ENCODE assay signal across 8 cellular contexts in the genomic region with DNA sequence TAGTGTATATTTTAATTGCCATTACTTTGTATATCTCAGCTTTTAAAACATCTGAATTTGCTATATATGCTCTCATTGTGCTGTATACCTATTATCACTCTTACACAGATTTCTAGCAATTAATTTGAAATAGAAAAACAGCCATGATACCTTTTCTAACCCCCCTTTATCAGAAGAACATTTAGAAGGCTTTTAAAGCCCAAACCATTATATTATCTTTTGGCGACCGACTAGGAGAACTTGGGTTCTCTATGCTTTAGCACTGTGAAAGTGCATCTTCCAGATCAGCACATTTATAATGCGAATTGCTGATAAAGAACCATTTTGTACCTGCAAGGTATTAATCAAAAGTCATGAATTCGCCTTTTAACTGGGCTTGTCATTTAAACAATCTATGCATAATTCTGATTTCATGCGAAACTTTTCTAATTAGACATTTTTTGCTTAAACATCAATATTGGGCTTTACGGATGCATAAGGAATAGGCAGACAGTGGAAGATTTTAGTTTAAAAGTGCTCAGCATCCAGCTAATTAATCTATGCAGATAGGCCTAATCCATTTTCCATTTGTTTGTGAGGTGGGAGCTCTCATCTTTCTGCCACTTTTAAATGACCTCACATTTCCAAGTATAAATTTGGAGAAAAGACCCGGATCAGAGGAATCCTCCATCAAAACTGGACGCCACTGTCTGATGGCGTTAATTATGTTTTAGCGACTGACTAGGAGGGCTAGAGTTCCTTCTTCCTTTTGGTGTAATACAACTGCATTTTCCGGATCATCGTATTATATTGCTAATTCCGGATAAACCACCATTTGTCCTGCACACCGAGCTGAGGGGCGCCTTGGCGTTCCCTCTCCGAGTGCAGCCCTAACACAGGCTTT. TPM values are rescaled to one million over a fixed set of nuclear protein-coding genes. Genes with fewer than 3 reads are reported as not detected.
A peak's percentile ranks its signal among the peaks of the same experiment; 100 is the strongest.
DNase-seq lines count a peak whose midpoint lies in the region; ATAC-seq lines count a peak whose summit lies in the region.

No MANE protein-coding gene starts in this region.

- H3K36me3 ChIP-seq in iPS-18a (ENCODE audit: control insufficient read depth, low read depth, low read length), result no peaks in the 10 kb centered on the region
- H3K36me3 ChIP-seq in stomach smooth muscle (ENCODE audit: control insufficient read depth in 2 of 2, insufficient read depth in 2 of 2, low read length in 2 of 2), result peaks cover 0 to 2% of the 10 kb centered on the region in 2 donors

- ATAC-seq in HG02885 (IDR thresholded peaks at IDR 0.05; ENCODE audit: poor library complexity, unreplicated experiment), result peak; percentile 8

- H3K9ac ChIP-seq in iPS-18a (ENCODE audit: low read length) (peak overlapping the region; percentile 78), stomach smooth muscle (ENCODE audit: low read length in 2 of 2) (peak overlapping the region; percentile 76 to 89)

- no peaks in the 10 kb centered on the region for H3K9me3 Mint-ChIP-seq in activated T-cell treated with anti-CD3 and anti-CD28 coated beads, Interleukin-2, amount 50 U/mL, for 24 hours
- no peaks in the 10 kb centered on the region for H3K9me3 Mint-ChIP-seq in activated CD4-positive, alpha-beta memory T cell treated with anti-CD3 and anti-CD28 coated beads for 36 hours

- H3K27me3 Mint-ChIP-seq in activated T-cell treated with anti-CD3 and anti-CD28 coated beads, Interleukin-2, amount 50 U/mL, for 24 hours, result peaks cover 5% of the 10 kb centered on the region
- no peaks in the 10 kb centered on the region for H3K27me3 Mint-ChIP-seq in activated CD4-positive, alpha-beta memory T cell treated with anti-CD3 and anti-CD28 coated beads for 36 hours

- peaks cover 20% of the 10 kb centered on the region for H3K36me3 Mint-ChIP-seq in activated T-cell treated with anti-CD3 and anti-CD28 coated beads, Interleukin-2, amount 50 U/mL, for 24 hours (ENCODE audit: low read depth)
- H3K36me3 Mint-ChIP-seq in activated CD4-positive, alpha-beta memory T cell treated with anti-CD3 and anti-CD28 coated beads for 36 hours, result peaks cover 5% of the 10 kb centered on the region

- H3K4me1 ChIP-seq in iPS-18a (ENCODE audit: control insufficient read depth, low read depth, low read length) (peaks cover 45% of the 10 kb centered on the region), stomach smooth muscle (ENCODE audit: control insufficient read depth, insufficient read depth, low read length) (peaks cover 9% of the 10 kb centered on the region)

- H3K27ac ChIP-seq in iPS-18a (ENCODE audit: low read length) (peak overlapping the region; percentile 92), stomach smooth muscle (ENCODE audit: low read length) (peak overlapping the region; percentile 94)

- H3K4me3 ChIP-seq in iPS-18a (ENCODE audit: low read length) (peak overlapping the region; percentile 80), stomach smooth muscle (ENCODE audit: low read length in 2 of 2) (peak overlapping the region; percentile 77 to 79)

- POLR2A ChIA-PET in activated CD4-positive, alpha-beta memory T cell treated with anti-CD3 and anti-CD28 coated beads for 36 hours (lab: Charles Lee), result interaction anchor here (0.8 to 1.6 kb wide), 2 partner anchors 14 to 696 kb away, joined by 3 to 8 read pairs; no protein-coding TSS in a partner anchor

- peak overlapping the region; percentile 95 for H3K27ac Mint-ChIP-seq in activated T-cell treated with anti-CD3 and anti-CD28 coated beads, Interleukin-2, amount 50 U/mL, for 24 hours
- H3K27ac Mint-ChIP-seq in activated CD4-positive, alpha-beta memory T cell treated with anti-CD3 and anti-CD28 coated beads for 36 hours, result peak overlapping the region; percentile 96

- no peaks in the 10 kb centered on the region for H3K9me3 ChIP-seq in iPS-18a (ENCODE audit: control insufficient read depth, low read depth, low read length)
- no peaks in the 10 kb centered on the region for H3K9me3 ChIP-seq in stomach smooth muscle (ENCODE audit: control insufficient read depth in 2 of 2, low read length in 2 of 2)

- peak overlapping the region; percentile 83 for H3K4me3 Mint-ChIP-seq in activated T-cell treated with anti-CD3 and anti-CD28 coated beads, Interleukin-2, amount 50 U/mL, for 24 hours
- peak overlapping the region; percentile 87 for H3K4me3 Mint-ChIP-seq in activated CD4-positive, alpha-beta memory T cell treated with anti-CD3 and anti-CD28 coated beads for 36 hours

- intact Hi-C loops in activated CD4-positive, alpha-beta memory T cell treated with anti-CD3 and anti-CD28 coated beads for 36 hours (cut with micrococcal nuclease), result loop anchor here (1.0 to 2.0 kb wide), 2 partner anchors 8 to 784 kb away; a partner anchor contains a TSS

- CTCF ChIA-PET in activated CD4-positive, alpha-beta memory T cell treated with anti-CD3 and anti-CD28 coated beads for 36 hours (lab: Charles Lee), result interaction anchor here (0.6 to 2.2 kb wide), 3 partner anchors 10 to 36 kb away, joined by 3 to 5 read pairs (median 4); no protein-coding TSS in a partner anchor

- DNase-seq in activated T-cell treated with anti-CD3 and anti-CD28 coated beads, Interleukin-2, amount 50 U/mL, for 24 hours, result no peak
- DNase-seq in activated T-cell treated with anti-CD3 and anti-CD28 coated beads, Interleukin-2, amount 50 U/mL, for 1 hour, result no peak
- no peak for DNase-seq in activated CD4-positive, alpha-beta memory T cell treated with anti-CD3 and anti-CD28 coated beads for 36 hours
- DNase-seq in NCI-H187 treated with DMSO at 0.1 percent for 48 hours (lab: John Stamatoyannopoulos, UW) (no peak), iPS-NIHi11 (ENCODE audit: low spot score) (no peak)

- H3K4me1 Mint-ChIP-seq in activated T-cell treated with anti-CD3 and anti-CD28 coated beads, Interleukin-2, amount 50 U/mL, for 24 hours (ENCODE audit: low read depth), result peaks cover 41% of the 10 kb centered on the region
- peaks cover 32% of the 10 kb centered on the region for H3K4me1 Mint-ChIP-seq in activated CD4-positive, alpha-beta memory T cell treated with anti-CD3 and anti-CD28 coated beads for 36 hours (ENCODE audit: low read depth)

- no peaks in the 10 kb centered on the region for H3K27me3 ChIP-seq in iPS-18a (ENCODE audit: control insufficient read depth, insufficient read depth, low read length)
- no peaks in the 10 kb centered on the region for H3K27me3 ChIP-seq in stomach smooth muscle (ENCODE audit: control insufficient read depth in 1 of 2, insufficient read depth in 2 of 2, low read length in 2 of 2)

RNA-seq across cellular contexts. Expression of a gene that starts 1.1 kb away (rescaled TPM):
- total RNA-seq in activated CD4-positive, alpha-beta memory T cell treated with anti-CD3 and anti-CD28 coated beads for 36 hours, result 10 to 100 TPM; 32.8 to 35.4 TPM

RNA-seq across cellular contexts. Expression of a gene that starts 7.5 kb away (rescaled TPM):
- under 1 TPM; 0.07 to 0.21 TPM for total RNA-seq in activated CD4-positive, alpha-beta memory T cell treated with anti-CD3 and anti-CD28 coated beads for 36 hours
